In the genomic region with DNA sequence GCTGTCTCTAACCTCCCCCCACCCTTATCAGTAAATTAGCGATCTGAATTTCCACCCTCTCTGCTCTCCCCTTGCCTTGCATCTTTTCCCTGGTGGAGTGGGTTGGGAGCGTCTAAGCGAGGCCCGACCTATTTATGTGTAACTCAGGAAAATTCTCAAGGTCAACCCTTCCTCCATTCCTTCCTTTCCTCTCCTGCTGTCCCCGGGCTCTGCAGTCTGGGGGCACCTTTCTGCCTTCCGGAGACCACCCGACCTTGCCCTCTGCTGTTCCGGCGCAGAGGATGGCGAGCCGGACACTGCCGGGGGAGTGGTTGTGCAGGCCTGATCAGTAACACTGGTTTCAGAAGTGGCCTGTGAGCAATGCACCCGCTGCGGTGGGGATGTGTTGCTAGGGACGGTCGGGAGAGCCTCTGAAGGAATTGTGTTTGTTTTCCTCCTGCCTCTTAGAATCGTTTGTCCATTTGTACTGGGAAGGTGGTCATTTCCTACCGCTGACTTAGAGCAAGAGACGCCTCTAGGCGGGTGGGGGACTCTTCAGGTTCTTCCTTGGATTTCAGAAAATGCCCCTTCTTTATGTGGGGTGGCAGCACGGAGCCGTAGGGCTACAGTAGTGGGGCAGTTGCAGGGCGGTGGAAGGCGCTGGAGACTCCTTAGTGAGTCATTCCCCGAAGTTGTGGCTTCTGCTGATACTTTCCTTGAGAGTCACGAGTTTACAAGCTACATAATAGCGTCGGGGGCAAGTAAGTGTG, we compare ENCODE assay signal across 8 cellular contexts. TPM values are rescaled to one million over a fixed set of nuclear protein-coding genes. Genes with fewer than 3 reads are reported as not detected.
DNase-seq lines count a peak whose midpoint lies in the region; ATAC-seq and TF ChIP-seq lines count a peak whose summit lies in the region.

No MANE protein-coding gene starts in this region.

- H3K4me1 ChIP-seq in CD4-positive, CD25-positive, alpha-beta regulatory T cell (ENCODE audit: control insufficient read depth, insufficient read depth, low read length, poor library complexity, severe bottlenecking): peaks cover 29% of the 10 kb centered on the region
- peaks cover 0 to 55% (median 42%) of the 10 kb centered on the region in 9 donors for H3K4me1 ChIP-seq in heart right ventricle

- no peak for TF ChIP-seq CTCF in heart right ventricle (IDR thresholded peaks at IDR 0.05)

- H3K4me3 ChIP-seq in CD4-positive, CD25-positive, alpha-beta regulatory T cell (ENCODE audit: low read depth, low read length): peak overlapping the region; percentile 92
- H3K4me3 ChIP-seq in heart right ventricle: peak overlapping the region; percentile 66 to 96 (median 81)

- no peak overlapping the region for H3K27ac Mint-ChIP-seq in CD4-positive, CD25-positive, alpha-beta regulatory T cell
- no peak overlapping the region for H3K27ac Mint-ChIP-seq in activated naive CD8-positive, alpha-beta T cell treated with anti-CD3 and anti-CD28 coated beads for 36 hours

- peak; percentile 9 to 45 (median 10) for DNase-seq in CD4-positive, CD25-positive, alpha-beta regulatory T cell
- DNase-seq in RPMI8226: peak; percentile 34
- peak; percentile 64 for DNase-seq in activated naive CD8-positive, alpha-beta T cell treated with anti-CD3 and anti-CD28 coated beads for 36 hours
- DNase-seq in heart right ventricle: peak; percentile 40 to 42
- peak; percentile 19 to 90 (median 49) for DNase-seq in posterior cingulate gyrus
- no peak for DNase-seq in NCI-H1436 treated with DMSO at 0.1 percent for 48 hours (lab: John Stamatoyannopoulos, UW)

- no peak for ATAC-seq in CD4-positive, CD25-positive, alpha-beta regulatory T cell (ENCODE audit: low read depth in 2 of 2)
- ATAC-seq in GM19043 (IDR thresholded peaks at IDR 0.05; ENCODE audit: low read depth, unreplicated experiment) (peak; percentile 33), HG03432 (IDR thresholded peaks at IDR 0.05; ENCODE audit: unreplicated experiment) (peak; percentile 45), heart right ventricle (peak; percentile 17 to 66 (median 48))

- no peaks in the 10 kb centered on the region for H3K9me3 Mint-ChIP-seq in CD4-positive, CD25-positive, alpha-beta regulatory T cell
- no peaks in the 10 kb centered on the region for H3K9me3 Mint-ChIP-seq in activated naive CD8-positive, alpha-beta T cell treated with anti-CD3 and anti-CD28 coated beads for 36 hours

- H3K9me3 ChIP-seq in CD4-positive, CD25-positive, alpha-beta regulatory T cell (ENCODE audit: control insufficient read depth in 2 of 2, low read length in 2 of 2): no peaks in the 10 kb centered on the region
- no peaks in the 10 kb centered on the region for H3K9me3 ChIP-seq in heart right ventricle

- H3K4me1 Mint-ChIP-seq in CD4-positive, CD25-positive, alpha-beta regulatory T cell: peaks cover 7 to 26% (median 12%) of the 10 kb centered on the region in 4 donors
- H3K4me1 Mint-ChIP-seq in activated naive CD8-positive, alpha-beta T cell treated with anti-CD3 and anti-CD28 coated beads for 36 hours: peaks cover 24% of the 10 kb centered on the region

- H3K36me3 ChIP-seq in CD4-positive, CD25-positive, alpha-beta regulatory T cell (ENCODE audit: control insufficient read depth, insufficient read depth, low read length): no peaks in the 10 kb centered on the region
- peaks cover 0 to 16% (median 0%) of the 10 kb centered on the region in 9 donors for H3K36me3 ChIP-seq in heart right ventricle

- WGBS in heart right ventricle, 2 donors: 0 to 1% methylated on average over 28 of the region's 28 CpGs

- H3K27me3 ChIP-seq in CD4-positive, CD25-positive, alpha-beta regulatory T cell (ENCODE audit: control insufficient read depth, insufficient read depth, low read length): peaks cover 2% of the 10 kb centered on the region
- H3K27me3 ChIP-seq in heart right ventricle: no peaks in the 10 kb centered on the region

- no peak overlapping the region for H3K4me3 Mint-ChIP-seq in CD4-positive, CD25-positive, alpha-beta regulatory T cell
- H3K4me3 Mint-ChIP-seq in activated naive CD8-positive, alpha-beta T cell treated with anti-CD3 and anti-CD28 coated beads for 36 hours: no peak overlapping the region

- intact Hi-C loops in heart right ventricle (cut with DNase I): loop anchor here in 4 of 10 donors (2.0 to 10.0 kb wide), 4 partner anchors 33 to 133 kb away; partner anchors contain the start of genes ALDH9A1 (in 4 of the 4) and TMCO1 (in 1 of the 4)
- intact Hi-C loops in posterior cingulate gyrus (cut with DNase I): loop anchor here (2.0 to 5.0 kb wide), 2 partner anchors 67 to 196 kb away; partner anchors contain the start of genes ALDH9A1 and UCK2

- H3K27me3 Mint-ChIP-seq in CD4-positive, CD25-positive, alpha-beta regulatory T cell: peaks cover 16% of the 10 kb centered on the region
- H3K27me3 Mint-ChIP-seq in activated naive CD8-positive, alpha-beta T cell treated with anti-CD3 and anti-CD28 coated beads for 36 hours: no peaks in the 10 kb centered on the region

- H3K36me3 Mint-ChIP-seq in CD4-positive, CD25-positive, alpha-beta regulatory T cell: peaks cover 8% of the 10 kb centered on the region
- H3K36me3 Mint-ChIP-seq in activated naive CD8-positive, alpha-beta T cell treated with anti-CD3 and anti-CD28 coated beads for 36 hours: no peaks in the 10 kb centered on the region

- H3K27ac ChIP-seq in CD4-positive, CD25-positive, alpha-beta regulatory T cell (ENCODE audit: insufficient read depth, low read length, poor library complexity, severe bottlenecking): peak overlapping the region; percentile 88
- peak overlapping the region; percentile 87 to 97 (median 92) for H3K27ac ChIP-seq in heart right ventricle

RNA-seq across cellular contexts. Expression of gene MGST3, which starts 0.5 kb away (rescaled TPM):
- total RNA-seq in CD4-positive, CD25-positive, alpha-beta regulatory T cell: 37.1 TPM
- 100 to 1,000 TPM; 133 to 190 (median 149) TPM for polyA plus RNA-seq in CD4-positive, CD25-positive, alpha-beta regulatory T cell
- 10 to 100 TPM; 31.7 to 33.3 TPM for total RNA-seq in activated naive CD8-positive, alpha-beta T cell treated with anti-CD3 and anti-CD28 coated beads for 36 hours
- 1,000 to 10,000 TPM in 1 of 10 donors, 100 to 1,000 TPM in 9; 545 to 1,002 (median 844) TPM for total RNA-seq in heart right ventricle
- 100 to 1,000 TPM; 425 to 837 TPM for polyA plus RNA-seq in heart right ventricle

Comparison
In these comparisons a context has a peak if more than half of its experiments do, and no peak if none do; other contexts are left out.
1. ATAC-seq: peak in GM19043 (single experiment), HG03432 (single experiment) and heart right ventricle (8 of 8); none in CD4-positive, CD25-positive, alpha-beta regulatory T cell (0 of 2).
2. RNA of gene MGST3, which starts 0.5 kb away (total RNA-seq): 545 to 1,002 TPM in heart right ventricle; 37.1 TPM in CD4-positive, CD25-positive, alpha-beta regulatory T cell (single experiment) and 31.7 to 33.3 TPM in activated naive CD8-positive, alpha-beta T cell treated with anti-CD3 and anti-CD28 coated beads for 36 hours; every median in the first group is over 10 times any median in the second.